In the genomic region with DNA sequence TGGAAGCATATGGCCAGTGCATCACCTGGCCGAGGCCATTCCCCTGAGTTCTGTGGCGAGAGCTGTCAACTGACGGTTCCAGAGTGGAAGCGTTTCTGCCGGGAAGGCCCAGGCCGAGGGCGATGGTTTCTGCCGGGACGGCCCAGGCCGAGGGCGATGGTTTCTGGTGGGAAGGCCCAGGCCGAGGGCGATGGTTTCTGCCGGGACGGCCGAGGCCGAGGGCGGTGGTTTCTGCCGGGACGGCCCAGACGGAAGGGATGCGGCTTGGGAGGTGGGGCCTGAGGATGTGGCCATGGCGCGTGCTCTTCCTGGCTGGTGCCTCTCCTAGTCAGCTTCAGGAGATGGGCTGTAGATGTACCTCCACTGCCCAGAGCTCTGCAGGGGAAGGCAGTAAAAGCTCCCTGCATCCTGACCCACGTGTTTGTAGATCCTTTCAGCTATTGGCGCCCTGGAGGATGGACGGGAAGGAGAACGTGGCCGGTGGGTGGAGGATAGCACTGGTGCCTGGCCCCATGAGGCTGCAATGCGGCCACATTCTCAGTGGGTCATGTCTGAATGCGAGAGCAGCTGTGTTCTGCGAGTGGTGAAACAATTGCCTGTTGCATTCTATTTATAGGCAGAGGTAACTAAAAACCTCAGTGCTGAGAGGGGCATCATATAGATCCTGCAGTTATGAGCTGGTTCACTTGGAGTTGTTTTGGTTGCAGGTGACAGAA, we compare ENCODE assay signal across 16 cellular contexts. TPM values are rescaled to one million over a fixed set of nuclear protein-coding genes. Genes with fewer than 3 reads are reported as not detected.
"Had no signal": no experiment of that assay in that cellular context is flagged by ENCODE, and none has a peak within 500 bp of the region (broad histone marks: within the 10 kb centered on the region; RNA-seq: fewer than 3 reads in every experiment).

No MANE protein-coding gene starts in this region.

- H3K4me3 ChIP-seq: coronary artery, left ventricle myocardium inferior, upper lobe of right lung had no signal

- ATAC-seq: activated T-helper 17 cell treated with anti-CD3 and anti-CD28 coated beads, Interleukin-2, amount 50 U/mL, for 72 hours; stimulated activated naive B cell treated with anti-CD40 and anti-IgM and Interleukin-4, amounts not matched to agents 10 μg/mL and 1 μg/mL and 100 μg/mL, for 72 hours; upper lobe of right lung had no signal

- H3K9me3 ChIP-seq: left ventricle myocardium inferior, upper lobe of right lung had no signal

- H3K27me3 ChIP-seq: upper lobe of right lung had no signal

- DNase-seq: activated CD4-positive, alpha-beta memory T cell treated with anti-CD3 and anti-CD28 coated beads, Interleukin-2, amount 10 ng/mL, durations not matched to agents 7 days and 5 days; activated naive CD4-positive, alpha-beta T cell treated with anti-CD3 and anti-CD28 coated beads for 36 hours; caudate nucleus; effector CD8-positive, alpha-beta T cell; left ventricle myocardium inferior; mesendoderm; stimulated activated naive B cell treated with anti-CD40 and anti-IgM and Interleukin-4, amounts not matched to agents 10 μg/mL and 1 μg/mL and 100 μg/mL, for 72 hours; substantia nigra; T-helper 1 cell; upper lobe of right lung had no signal

- H3K27ac ChIP-seq: coronary artery, left ventricle myocardium inferior, upper lobe of right lung, VCaP had no signal

RNA-seq across cellular contexts. Expression of a gene that starts 16.6 kb away (rescaled TPM):
- total RNA-seq: activated CD4-positive, alpha-beta memory T cell treated with anti-CD3 and anti-CD28 coated beads, Interleukin-2, amount 10 ng/mL, durations not matched to agents 7 days and 5 days; activated naive CD4-positive, alpha-beta T cell treated with anti-CD3 and anti-CD28 coated beads for 36 hours; frontal cortex; left ventricle myocardium inferior; neural crest cell; upper lobe of right lung had no signal
- polyA plus RNA-seq: keratinocyte had no signal
